In the genomic region with DNA sequence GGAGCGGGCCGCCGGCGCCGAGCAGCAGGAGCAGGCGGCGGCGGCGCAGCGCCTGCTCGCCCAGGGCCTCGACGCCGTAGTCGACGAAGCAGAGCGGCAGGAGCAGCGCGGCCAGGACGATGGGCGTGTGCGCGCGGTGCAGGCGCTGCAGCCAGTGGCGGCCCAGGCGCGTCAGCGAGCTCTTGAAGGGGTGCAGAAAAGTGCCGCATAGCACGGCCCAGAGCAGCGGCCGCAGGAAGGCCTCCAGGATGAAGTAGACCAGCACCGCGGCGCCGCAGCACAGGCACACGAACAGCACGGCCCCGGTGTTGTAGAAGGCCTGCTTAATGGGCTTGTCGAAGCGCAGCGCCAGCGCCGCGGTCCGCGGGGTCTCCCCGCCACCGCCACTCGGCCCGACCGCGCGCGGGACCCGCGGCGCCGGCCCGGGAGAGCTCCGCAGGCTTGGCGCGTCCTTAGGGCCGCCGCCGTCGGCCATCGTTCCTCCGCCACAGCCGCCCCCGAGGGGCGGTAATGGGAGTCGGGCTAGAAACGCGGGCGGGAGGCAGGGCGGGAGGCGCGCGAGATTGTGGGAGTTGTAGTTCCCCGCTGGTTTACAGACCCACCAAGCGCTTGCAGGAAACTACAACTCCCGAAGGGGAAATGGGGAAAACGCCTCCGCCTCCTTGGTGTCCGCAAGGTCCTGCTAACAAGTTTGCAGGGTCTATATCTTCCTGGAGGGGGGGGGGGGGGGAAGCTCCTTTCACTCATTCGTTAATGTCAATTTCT, we compare ENCODE assay signal across 1 cellular context.
TF ChIP-seq lines count a peak whose summit lies in the region.

A gene (minus strand): TSS at position 509 of the 765 bp plus-strand sequence. CDS start 34 bp downstream, at position 475.

TF ChIP-seq in HCT116, 20 proteins besides CTCF, POLR2A, EP300 and RAD21 (continued from another document):
- TF ChIP-seq, protein P1, sequence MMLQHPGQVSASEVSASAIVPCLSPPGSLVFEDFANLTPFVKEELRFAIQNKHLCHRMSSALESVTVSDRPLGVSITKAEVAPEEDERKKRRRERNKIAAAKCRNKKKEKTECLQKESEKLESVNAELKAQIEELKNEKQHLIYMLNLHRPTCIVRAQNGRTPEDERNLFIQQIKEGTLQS (IDR thresholded peaks at IDR 0.05), result no peak
- 0 out of 2 replicates have a peak, but pooled peaks have one; percentile 14 for TF ChIP-seq SIN3A (IDR thresholded peaks at IDR 0.05; ENCODE audit: low read depth)
